15 cellular contexts compared by ENCODE assay signal in genomic region chr6:79604583-79605037, GRCh38. TPM values are rescaled to one million over a fixed set of nuclear protein-coding genes. Genes with fewer than 3 reads are reported as not detected.
DNase-seq lines count a peak whose midpoint lies in the region; ATAC-seq, FAIRE-seq and TF ChIP-seq lines count a peak whose summit lies in the region.
"Had no signal": no experiment of that assay in that cellular context is flagged by ENCODE, and none has a peak within 500 bp of the region (broad histone marks: within the 10 kb centered on the region; RNA-seq: fewer than 3 reads in every experiment).

No MANE protein-coding gene starts in this region.

- ATAC-seq in HG02610 (IDR thresholded peaks at IDR 0.05; ENCODE audit: unreplicated experiment) = no peak
- ATAC-seq: sciatic nerve had no signal

- peaks cover 13% of the 10 kb centered on the region for H3K36me3 Mint-ChIP-seq in mesothelial cell of epicardium
- H3K36me3 Mint-ChIP-seq in activated CD4-positive, alpha-beta T cell treated with anti-CD3 and anti-CD28 coated beads, Interleukin-2, amount 10 ng/mL, durations not matched to agents 24 days and 14 days (ENCODE audit: low read depth) = no peaks in the 10 kb centered on the region
- H3K36me3 Mint-ChIP-seq in chondrocyte (ENCODE audit: low read depth) = no peaks in the 10 kb centered on the region
- H3K36me3 Mint-ChIP-seq: CD4-positive, alpha-beta memory T cell; immature natural killer cell; naive thymus-derived CD8-positive, alpha-beta T cell had no signal

- H3K9me3 Mint-ChIP-seq in mesothelial cell of epicardium (no peaks in the 10 kb centered on the region), chondrocyte (ENCODE audit: low read depth) (no peaks in the 10 kb centered on the region)
- H3K9me3 Mint-ChIP-seq in activated CD4-positive, alpha-beta T cell treated with anti-CD3 and anti-CD28 coated beads, Interleukin-2, amount 10 ng/mL, durations not matched to agents 24 days and 14 days = no peaks in the 10 kb centered on the region
- H3K9me3 Mint-ChIP-seq: CD4-positive, alpha-beta memory T cell had no signal

- no peak overlapping the region for H3K4me3 ChIP-seq in bronchial epithelial cell (ENCODE audit: low read depth, low read length)
- H3K4me3 ChIP-seq: SK-N-MC had no signal

- H3K27me3 Mint-ChIP-seq in mesothelial cell of epicardium (ENCODE audit: low read depth) = no peaks in the 10 kb centered on the region
- peaks cover 3% of the 10 kb centered on the region for H3K27me3 Mint-ChIP-seq in activated CD4-positive, alpha-beta T cell treated with anti-CD3 and anti-CD28 coated beads, Interleukin-2, amount 10 ng/mL, durations not matched to agents 24 days and 14 days
- no peaks in the 10 kb centered on the region for H3K27me3 Mint-ChIP-seq in chondrocyte (ENCODE audit: low read depth)
- H3K27me3 Mint-ChIP-seq: CD4-positive, alpha-beta memory T cell; dendritic cell treated with granulocyte-macrophage colony-stimulating factor and Interleukin-4, amounts not matched to agents 40 ng/mL and 50 ng/mL, for 4 days had no signal

- H3K27ac Mint-ChIP-seq in mesothelial cell of epicardium (no peak overlapping the region), chondrocyte (ENCODE audit: unreplicated experiment) (no peak overlapping the region)
- H3K27ac Mint-ChIP-seq in activated CD4-positive, alpha-beta T cell treated with anti-CD3 and anti-CD28 coated beads, Interleukin-2, amount 10 ng/mL, durations not matched to agents 24 days and 14 days = no peak overlapping the region
- H3K27ac Mint-ChIP-seq: CD4-positive, alpha-beta memory T cell; dendritic cell treated with granulocyte-macrophage colony-stimulating factor and Interleukin-4, amounts not matched to agents 40 ng/mL and 50 ng/mL, for 4 days had no signal

- H3K4me3 Mint-ChIP-seq in mesothelial cell of epicardium (no peak overlapping the region), chondrocyte (ENCODE audit: unreplicated experiment) (no peak overlapping the region)
- H3K4me3 Mint-ChIP-seq in activated CD4-positive, alpha-beta T cell treated with anti-CD3 and anti-CD28 coated beads, Interleukin-2, amount 10 ng/mL, durations not matched to agents 24 days and 14 days = no peak overlapping the region
- H3K4me3 Mint-ChIP-seq: CD4-positive, alpha-beta memory T cell; dendritic cell treated with granulocyte-macrophage colony-stimulating factor and Interleukin-4, amounts not matched to agents 40 ng/mL and 50 ng/mL, for 4 days; naive thymus-derived CD8-positive, alpha-beta T cell had no signal

- no peak for FAIRE-seq in bronchial epithelial cell (lab: Jason Lieb, UNC)

- TF ChIP-seq CTCF in bronchial epithelial cell (IDR thresholded peaks at IDR 0.05; ENCODE audit: insufficient read depth, low read length, severe bottlenecking) = no peak
- no peak for TF ChIP-seq CTCF in mesothelial cell of epicardium (IDR thresholded peaks at IDR 0.05; ENCODE audit: unreplicated experiment)
- no peak for TF ChIP-seq CTCF in chondrocyte (IDR thresholded peaks at IDR 0.05)

- DNase-seq in Caki2 (ENCODE audit: low read depth) (peak; percentile 67), LoVo (ENCODE audit: low spot score) (peak; percentile 24), bronchial epithelial cell (ENCODE audit: low read depth) (peak; percentile 12), myocyte (ENCODE audit: low read depth) (peak; percentile 80), mesothelial cell of epicardium (ENCODE audit: low spot score in 2 of 2, unreplicated experiment in 2 of 2) (no peak), chondrocyte (ENCODE audit: low spot score) (no peak)
- DNase-seq in activated CD4-positive, alpha-beta T cell treated with anti-CD3 and anti-CD28 coated beads, Interleukin-2, amount 10 ng/mL, durations not matched to agents 24 days and 14 days = no peak
- DNase-seq: CD4-positive, alpha-beta memory T cell; NCI-H2029 had no signal

- in situ Hi-C loops in Caki2 (cut with HindIII; ENCODE audit: low pct_unique_long_range_greater_than_20kb, low sequenced_read_pairs) = no loop called here

- no peaks in the 10 kb centered on the region for H3K36me3 ChIP-seq in bronchial epithelial cell (ENCODE audit: control insufficient read depth, insufficient read depth, low read length)

- H3K4me1 Mint-ChIP-seq in mesothelial cell of epicardium (peaks cover 50% of the 10 kb centered on the region), chondrocyte (ENCODE audit: low read depth) (peaks cover 18% of the 10 kb centered on the region)
- no peaks in the 10 kb centered on the region for H3K4me1 Mint-ChIP-seq in activated CD4-positive, alpha-beta T cell treated with anti-CD3 and anti-CD28 coated beads, Interleukin-2, amount 10 ng/mL, durations not matched to agents 24 days and 14 days
- H3K4me1 Mint-ChIP-seq: CD4-positive, alpha-beta memory T cell had no signal

- no peaks in the 10 kb centered on the region for H3K27me3 ChIP-seq in bronchial epithelial cell (ENCODE audit: control insufficient read depth, insufficient read depth, low read length)

- intact Hi-C loops in activated CD4-positive, alpha-beta T cell treated with anti-CD3 and anti-CD28 coated beads, Interleukin-2, amount 10 ng/mL, durations not matched to agents 24 days and 14 days (cut with micrococcal nuclease) = no loop called here

RNA-seq across cellular contexts. Expression of gene SH3BGRL2, which starts 26.5 kb away (rescaled TPM):
- 1.2 and 2.2 TPM in 2 replicates for total RNA-seq in Caki2 (2014; rRNA removed; shearing (Covaris generic); ENCODE audit: low replicate concordance)
- 15.0 and 30.6 TPM in 2 replicates for total RNA-seq in bronchial epithelial cell
- 4.0 and 8.2 TPM in 2 replicates for total RNA-seq in myocyte
- polyA plus RNA-seq in myocyte (2012) = 3.9 TPM
- total RNA-seq in mesothelial cell of epicardium = 24.7 to 27.1 TPM (median 26.1 TPM) in 3 replicates
- 0.07 and 0.14 TPM in 2 replicates for total RNA-seq in activated CD4-positive, alpha-beta T cell treated with anti-CD3 and anti-CD28 coated beads, Interleukin-2, amount 10 ng/mL, durations not matched to agents 24 days and 14 days
- total RNA-seq in chondrocyte = 2.7 to 2.9 TPM (median 2.8 TPM) in 3 replicates

Comparison
In these comparisons a context has a peak if more than half of its experiments do, and no peak if none do; other contexts are left out.
1. DNase-seq: peak in Caki2 (single experiment), LoVo (single experiment), bronchial epithelial cell (single experiment) and myocyte (single experiment); none in mesothelial cell of epicardium (0 of 2), activated CD4-positive, alpha-beta T cell treated with anti-CD3 and anti-CD28 coated beads, Interleukin-2, amount 10 ng/mL, durations not matched to agents 24 days and 14 days (single experiment) and chondrocyte (single experiment).